Comparison of ENCODE assay signal across 21 cellular contexts in the genomic region with DNA sequence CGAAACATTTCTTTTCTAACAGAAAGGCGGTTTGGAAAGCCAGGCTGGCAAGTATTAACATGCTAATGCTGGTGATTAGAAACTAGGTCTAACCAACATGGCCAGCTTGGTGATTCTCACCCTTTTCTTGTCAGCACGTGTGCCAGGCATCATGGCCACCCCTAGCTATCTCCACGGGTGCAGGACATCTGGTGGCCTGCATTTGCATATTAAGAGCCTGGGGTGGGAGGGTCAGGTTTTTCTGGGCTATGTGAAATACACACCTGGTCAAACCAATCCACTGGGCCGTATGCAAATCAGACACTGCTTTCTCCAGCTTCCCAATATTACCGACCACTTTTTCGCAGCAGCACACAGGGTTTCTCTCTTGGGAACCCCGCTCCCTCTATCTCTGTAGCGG.
A peak's percentile ranks its signal among the peaks of the same experiment; 100 is the strongest.
DNase-seq lines count a peak whose midpoint lies in the region; ATAC-seq, FAIRE-seq and TF ChIP-seq lines count a peak whose summit lies in the region.
"Had no signal": no experiment of that assay in that cellular context is flagged by ENCODE, and none has a peak within 500 bp of the region (broad histone marks: within the 10 kb centered on the region; RNA-seq: fewer than 3 reads in every experiment).

No MANE protein-coding gene starts in this region.

- no peaks in the 10 kb centered on the region for H3K79me1 ChIP-seq in H1 (ENCODE audit: low read depth, low read length)

- H3K36me3 ChIP-seq in H1 (ENCODE audit: control insufficient read depth in 2 of 4, insufficient read depth in 4 of 4, low read length in 3 of 4) (no peaks in the 10 kb centered on the region), left ventricle myocardium inferior (no peaks in the 10 kb centered on the region)
- H3K36me3 ChIP-seq in naive thymus-derived CD4-positive, alpha-beta T cell (ENCODE audit: control insufficient read depth in 2 of 3, insufficient read depth in 3 of 3, low read length in 3 of 3) = no peaks in the 10 kb centered on the region
- H3K36me3 ChIP-seq: BE2C, HAP-1 had no signal

- no peak for TF ChIP-seq EP300 in H1 (IDR thresholded peaks at IDR 0.05; ENCODE audit: borderline replicate concordance in 1 of 2, low read depth in 2 of 2, low read length in 2 of 2)

- H3K27ac ChIP-seq in H1 (ENCODE audit: low read depth, low read length) (no peak overlapping the region), left ventricle myocardium inferior (replicated peaks) (no peak overlapping the region)
- no peak overlapping the region for H3K27ac ChIP-seq in naive thymus-derived CD4-positive, alpha-beta T cell (ENCODE audit: low read depth, low read length)
- H3K27ac ChIP-seq: HL-60 had no signal

- H3K9me3 Mint-ChIP-seq in naive thymus-derived CD4-positive, alpha-beta T cell = peaks cover 0 to 22% (median 0%) of the 10 kb centered on the region in 11 donors

- no peak overlapping the region for H4K8ac ChIP-seq in H1 (ENCODE audit: extremely low read depth, insufficient read depth, low read length)

- H3K36me3 Mint-ChIP-seq in naive thymus-derived CD4-positive, alpha-beta T cell = no peaks in the 10 kb centered on the region
- H3K36me3 Mint-ChIP-seq: CD4-positive, CD25-positive, alpha-beta regulatory T cell; CD8-positive, alpha-beta memory T cell had no signal

- no peak overlapping the region for H3K4ac ChIP-seq in H1 (replicated peaks; ENCODE audit: insufficient read length, low read depth, low read length)

- H3K27ac Mint-ChIP-seq in naive thymus-derived CD4-positive, alpha-beta T cell = no peak overlapping the region
- H3K27ac Mint-ChIP-seq: CD4-positive, CD25-positive, alpha-beta regulatory T cell; CD8-positive, alpha-beta memory T cell had no signal

- WGBS in H1 (ENCODE audit: extremely low coverage in 1 of 2, insufficient coverage in 1 of 2, insufficient read length in 1 of 2, insufficient replicate concordance in 2 of 2, low coverage in 1 of 2, low lambda C conversion rate in 2 of 2, missing lambda C conversion rate in 1 of 2), 2 experiments = 91% methylated on average over 9 of the region's 9 CpGs; no CpG with 5 or more reads in 1 of the 2 experiments

- no peaks in the 10 kb centered on the region for H3K23me2 ChIP-seq in H1 (ENCODE audit: low read depth, low read length)

- H4K91ac ChIP-seq in H1 (replicated peaks; ENCODE audit: insufficient read length, low read length) = no peak overlapping the region

- no peaks in the 10 kb centered on the region for H3K4me1 Mint-ChIP-seq in naive thymus-derived CD4-positive, alpha-beta T cell
- H3K4me1 Mint-ChIP-seq: CD4-positive, CD25-positive, alpha-beta regulatory T cell; CD8-positive, alpha-beta memory T cell had no signal

- DNase-seq in ELF-1 (ENCODE audit: low read depth, low spot score) (peak; percentile 8), NCI-H69 (lab: John Stamatoyannopoulos, UW) (peak; percentile 15), H1 (ENCODE audit: low read depth in 1 of 2, low spot score in 2 of 2) (no peak), iPS-NIHi7 (ENCODE audit: extremely low spot score) (peak; percentile 5), frontal cortex (ENCODE audit: low spot score in 2 of 2) (no peak), left ventricle myocardium inferior (no peak)
- no peak for DNase-seq in naive thymus-derived CD4-positive, alpha-beta T cell
- DNase-seq: BE2C; C1 segment of cervical spinal cord; CD4-positive, CD25-positive, alpha-beta regulatory T cell; CD8-positive, alpha-beta memory T cell; COR-L47; DMS79 treated with DMSO at 0.1 percent for 48 hours; GOT3; IMR-90 had no signal

- CTCF ChIA-PET in H1 (lab: Charles Lee; ENCODE audit: partially characterized antibody) = interaction anchor here (1.0 to 1.7 kb wide), 5 partner anchors 26 to 269 kb away, joined by 3 to 5 read pairs (median 3); no protein-coding TSS in a partner anchor
- CTCF ChIA-PET in naive thymus-derived CD4-positive, alpha-beta T cell (lab: Charles Lee) = no interaction called here

- no peak overlapping the region for H3K4me3 ChIP-seq in H1 (ENCODE audit: extremely low read depth in 1 of 4, insufficient read depth in 2 of 4, low read depth in 3 of 4, low read length in 4 of 4)
- H3K4me3 ChIP-seq in naive thymus-derived CD4-positive, alpha-beta T cell (ENCODE audit: low read length) = no peak overlapping the region
- H3K4me3 ChIP-seq in left ventricle myocardium inferior = no peak overlapping the region
- H3K4me3 ChIP-seq: GM12878, HAP-1, K562 had no signal

- H3K4me1 ChIP-seq in H1 (replicated peaks in 1 of 4; ENCODE audit: control insufficient read depth in 3 of 4, insufficient read depth in 4 of 4, low read length in 3 of 4) (peaks cover 0 to 16% (median 4%) of the 10 kb centered on the region in 4 experiments; a peak in 3 of 7 replicates), left ventricle myocardium inferior (no peaks in the 10 kb centered on the region)
- H3K4me1 ChIP-seq in naive thymus-derived CD4-positive, alpha-beta T cell (ENCODE audit: control insufficient read depth in 2 of 2, insufficient read depth in 2 of 2, low read length in 2 of 2) = no peaks in the 10 kb centered on the region
- H3K4me1 ChIP-seq: BE2C, HAP-1 had no signal

- H3K79me2 ChIP-seq in H1 (ENCODE audit: control insufficient read depth in 1 of 2, insufficient read depth in 2 of 2, low read length in 2 of 2) = no peaks in the 10 kb centered on the region

- POLR2A ChIA-PET in H1 (lab: Charles Lee; ENCODE audit: partially characterized antibody) = no interaction called here
- POLR2A ChIA-PET in naive thymus-derived CD4-positive, alpha-beta T cell (lab: Charles Lee) = no interaction called here

- H2BK120ac ChIP-seq in H1 (replicated peaks; ENCODE audit: low read depth, low read length) = no peak overlapping the region

- H3K4me2 ChIP-seq in H1 (ENCODE audit: insufficient read depth in 1 of 2, low read depth in 2 of 2, low read length in 2 of 2) = no peak overlapping the region

- no peak overlapping the region for H4K5ac ChIP-seq in H1 (ENCODE audit: insufficient read length, low read depth, low read length)

- H4K20me1 ChIP-seq in H1 (replicated peaks in 1 of 2; ENCODE audit: control insufficient read depth in 1 of 2, insufficient read depth in 2 of 2, low read length in 2 of 2) = no peaks in the 10 kb centered on the region

- intact Hi-C loops in naive thymus-derived CD4-positive, alpha-beta T cell (cut with micrococcal nuclease) = no loop called here
- intact Hi-C loops in left ventricle myocardium inferior (cut with micrococcal nuclease) = no loop called here

- H3K23ac ChIP-seq in H1 (ENCODE audit: insufficient read length) = no peak overlapping the region

- H3K9me3 ChIP-seq in H1 (ENCODE audit: insufficient read depth in 2 of 2, low read depth in 1 of 2, low read length in 1 of 2) (no peaks in the 10 kb centered on the region), left ventricle myocardium inferior (replicated peaks) (no peaks in the 10 kb centered on the region)
- no peaks in the 10 kb centered on the region for H3K9me3 ChIP-seq in naive thymus-derived CD4-positive, alpha-beta T cell (ENCODE audit: control insufficient read depth in 2 of 3, low read length in 3 of 3)
- H3K9me3 ChIP-seq: BE2C, HAP-1 had no signal

- FAIRE-seq in H1 (lab: Jason Lieb, UNC) = no peak
- no peak for FAIRE-seq in frontal cortex (lab: Jason Lieb, UNC)
- FAIRE-seq: GM12878, GM19239, K562 had no signal

- no peak overlapping the region for H3K18ac ChIP-seq in H1 (ENCODE audit: extremely low read depth, low read length)

- H2AFZ ChIP-seq in H1 (ENCODE audit: low read length) = no peak overlapping the region

- no peak overlapping the region for H2BK5ac ChIP-seq in H1 (ENCODE audit: low read depth, low read length)

- H3K4me3 Mint-ChIP-seq in naive thymus-derived CD4-positive, alpha-beta T cell = no peak overlapping the region
- H3K4me3 Mint-ChIP-seq: CD4-positive, CD25-positive, alpha-beta regulatory T cell; CD8-positive, alpha-beta memory T cell had no signal

- no peak overlapping the region for H3K14ac ChIP-seq in H1 (ENCODE audit: insufficient read length)

- TF ChIP-seq RAD21 in H1 (IDR thresholded peaks at IDR 0.05 in 1 of 2, conservative IDR thresholded peaks at IDR 0.05 in 1 of 2; ENCODE audit: low read depth in 2 of 2, low read length in 2 of 2) = no peak

- no peak overlapping the region for H2BK20ac ChIP-seq in H1 (ENCODE audit: low read length)

- H2BK12ac ChIP-seq in H1 (ENCODE audit: low read depth, low read length) = no peak overlapping the region

- no peaks in the 10 kb centered on the region for H3K27me3 Mint-ChIP-seq in naive thymus-derived CD4-positive, alpha-beta T cell
- H3K27me3 Mint-ChIP-seq: CD4-positive, CD25-positive, alpha-beta regulatory T cell; CD8-positive, alpha-beta memory T cell had no signal

- H3K56ac ChIP-seq in H1 (replicated peaks; ENCODE audit: insufficient read length, low read depth, low read length) = no peak overlapping the region

- no peak overlapping the region for H2BK15ac ChIP-seq in H1 (ENCODE audit: low read length)

- no peak overlapping the region for H2AK5ac ChIP-seq in H1 (ENCODE audit: low read depth, low read length)

- H3K27me3 ChIP-seq in H1 (replicated peaks in 1 of 4; ENCODE audit: control insufficient read depth in 3 of 4, extremely low read depth in 1 of 4, insufficient read depth in 3 of 4, low read length in 3 of 4) (no peaks in the 10 kb centered on the region), left ventricle myocardium inferior (ENCODE audit: low read depth) (peaks cover 3% of the 10 kb centered on the region)
- no peaks in the 10 kb centered on the region for H3K27me3 ChIP-seq in naive thymus-derived CD4-positive, alpha-beta T cell (ENCODE audit: control insufficient read depth in 2 of 2, insufficient read depth in 2 of 2, low read length in 2 of 2)
- H3K27me3 ChIP-seq: BE2C had no signal

- TF ChIP-seq POLR2A in H1 (IDR thresholded peaks at IDR 0.05; ENCODE audit: control extremely low read depth in 1 of 2, low read depth in 2 of 2, low read length in 2 of 2) = no peak

- TF ChIP-seq CTCF in H1 (IDR thresholded peaks at IDR 0.05; ENCODE audit: control extremely low read depth in 1 of 3, insufficient read depth in 1 of 3, low read depth in 1 of 3, low read length in 3 of 3) = no peak
- TF ChIP-seq CTCF in left ventricle myocardium inferior (IDR thresholded peaks at IDR 0.05; ENCODE audit: borderline replicate concordance) = no peak

- no peak overlapping the region for H3K9ac ChIP-seq in H1 (replicated peaks in 1 of 4; ENCODE audit: extremely low read depth in 1 of 4, low read depth in 3 of 4, low read length in 3 of 4)

- no peak for ATAC-seq in naive thymus-derived CD4-positive, alpha-beta T cell
- ATAC-seq in GM21390 (IDR thresholded peaks at IDR 0.05; ENCODE audit: unreplicated experiment) = no peak
- ATAC-seq: GM12878, K562 had no signal

TF ChIP-seq in H1, 55 proteins besides CTCF, POLR2A, EP300 and RAD21:
- TF ChIP-seq JUND (IDR thresholded peaks at IDR 0.05; ENCODE audit: low read length) = no peak
- TF ChIP-seq, protein P1, sequence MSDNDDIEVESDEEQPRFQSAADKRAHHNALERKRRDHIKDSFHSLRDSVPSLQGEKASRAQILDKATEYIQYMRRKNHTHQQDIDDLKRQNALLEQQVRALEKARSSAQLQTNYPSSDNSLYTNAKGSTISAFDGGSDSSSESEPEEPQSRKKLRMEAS (IDR thresholded peaks at IDR 0.05) = peak; percentile 58

Comparison
In these comparisons a context has a peak if more than half of its experiments do, and no peak if none do; other contexts are left out.
1. DNase-seq: peak in ELF-1 (single experiment), NCI-H69 (single experiment) and iPS-NIHi7 (single experiment); none in H1 (0 of 2), naive thymus-derived CD4-positive, alpha-beta T cell (0 of 9), frontal cortex (0 of 2) and left ventricle myocardium inferior (single experiment).